1 cellular context compared by ENCODE assay signal in genomic region chr2:199869227-199869541, GRCh38.
TF ChIP-seq lines count a peak whose summit lies in the region.

No MANE protein-coding gene starts in this region.

TF ChIP-seq in H1, 55 proteins besides CTCF, POLR2A, EP300 and RAD21:
- TF ChIP-seq RXRA (IDR thresholded peaks at IDR 0.05; ENCODE audit: insufficient read depth, low read depth, low read length) (no peak), TEAD4 (IDR thresholded peaks at IDR 0.05; ENCODE audit: low read depth, low read length) (peak; percentile 58; the same call in 1 of the 2 replicates)
